12 cellular contexts compared by ENCODE assay signal in the genomic region with DNA sequence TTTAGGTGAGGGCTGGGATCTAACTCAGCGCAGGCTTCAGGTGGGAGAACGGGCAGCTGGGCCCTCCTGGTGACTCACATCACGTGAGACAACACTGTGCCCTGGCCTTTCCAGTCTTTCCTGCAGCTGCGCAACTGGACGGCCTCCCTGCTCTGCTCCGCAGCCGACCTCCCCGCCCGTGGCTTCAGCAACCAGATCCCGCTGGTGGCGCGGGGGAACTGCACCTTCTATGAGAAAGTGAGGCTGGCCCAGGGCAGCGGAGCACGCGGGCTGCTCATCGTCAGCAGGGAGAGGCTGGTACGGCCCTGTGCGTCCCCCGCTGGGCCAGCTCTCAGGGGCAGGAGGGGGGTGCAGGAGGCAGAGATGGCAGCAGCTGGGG. TPM values are rescaled to one million over a fixed set of nuclear protein-coding genes. Genes with fewer than 3 reads are reported as not detected.
DNase-seq lines count a peak whose midpoint lies in the region; ATAC-seq and TF ChIP-seq lines count a peak whose summit lies in the region.
"Had no signal": no experiment of that assay in that cellular context is flagged by ENCODE, and none has a peak within 500 bp of the region (broad histone marks: within the 10 kb centered on the region; RNA-seq: fewer than 3 reads in every experiment).

No MANE protein-coding gene starts in this region.

- H3K36me3 ChIP-seq in brain microvascular endothelial cell (replicated peaks), result peaks cover 12% of the 10 kb centered on the region

- in situ Hi-C loops in brain microvascular endothelial cell (cut with HindIII; ENCODE audit: low pct_ligation_motif_present, low sequenced_read_pairs), result no loop called here

- no peak overlapping the region for H3K4me3 ChIP-seq in brain microvascular endothelial cell (ENCODE audit: low read depth, low read length)
- H3K4me3 ChIP-seq: upper lobe of left lung had no signal

- ATAC-seq in HG03439 (IDR thresholded peaks at IDR 0.05; ENCODE audit: unreplicated experiment) (no peak), HG02973 (IDR thresholded peaks at IDR 0.05; ENCODE audit: unreplicated experiment) (no peak)

- H3K27ac ChIP-seq in brain microvascular endothelial cell (no peak overlapping the region), temporal lobe (ENCODE audit: low read depth, low read length) (peak overlapping the region; percentile 33)
- H3K27ac ChIP-seq: upper lobe of left lung had no signal

- DNase-seq in NCI-H345 (lab: John Stamatoyannopoulos, UW), result peak; percentile 24
- no peak for DNase-seq in NCI-H345 treated with DMSO at 0.1 percent for 48 hours (lab: John Stamatoyannopoulos, UW; ENCODE audit: unreplicated experiment)
- DNase-seq in brain microvascular endothelial cell, result peak; percentile 24
- peak; percentile 91 for DNase-seq in islet precursor cell
- no peak for DNase-seq in kidney glomerular epithelial cell (lab: John Stamatoyannopoulos, UW)
- DNase-seq: activated naive CD8-positive, alpha-beta T cell treated with anti-CD3 and anti-CD28 coated beads for 36 hours; NCI-H187 had no signal

- H3K27me3 ChIP-seq in brain microvascular endothelial cell (replicated peaks), result no peaks in the 10 kb centered on the region
- H3K27me3 ChIP-seq: upper lobe of left lung had no signal

- peak; percentile 62 for TF ChIP-seq CTCF in brain microvascular endothelial cell (IDR thresholded peaks at IDR 0.05; ENCODE audit: low read depth, low read length, missing control alignments)

RNA-seq across cellular contexts. Expression of a gene that starts 8.8 kb away (rescaled TPM):
- total RNA-seq in temporal lobe, result 24.1 TPM

RNA-seq across cellular contexts. Expression of a gene that starts 8.9 kb away (rescaled TPM):
- 70.3 TPM for total RNA-seq in temporal lobe

RNA-seq across cellular contexts. Expression of a gene that starts 22.7 kb away (rescaled TPM):
- total RNA-seq in temporal lobe, result 0.25 TPM
- total RNA-seq: activated naive CD8-positive, alpha-beta T cell treated with anti-CD3 and anti-CD28 coated beads for 36 hours; T-helper 2 cell treated with Interferon-gamma antibody and Interleukin-4, amounts not matched to agents 100 ng/mL and 5 ng/mL, for 36 hours had no signal

RNA-seq across cellular contexts. Expression of a gene that starts 29.4 kb away (rescaled TPM):
- 0.74 TPM for total RNA-seq in temporal lobe

RNA-seq across cellular contexts. Expression of a gene that starts 55.3 kb away (rescaled TPM):
- total RNA-seq in temporal lobe, result under 0.01 TPM
- total RNA-seq: activated naive CD8-positive, alpha-beta T cell treated with anti-CD3 and anti-CD28 coated beads for 36 hours had no signal

Comparison
In these comparisons a context has a peak if more than half of its experiments do, and no peak if none do; other contexts are left out.
1. DNase-seq: peak in NCI-H345 (single experiment), brain microvascular endothelial cell (single experiment) and islet precursor cell (single experiment); none in NCI-H345 treated with DMSO at 0.1 percent for 48 hours (single experiment) and kidney glomerular epithelial cell (single experiment).